8 cellular contexts compared by ENCODE assay signal in genomic region chr3:10198761-10199688, GRCh38. TPM values are rescaled to one million over a fixed set of nuclear protein-coding genes. Genes with fewer than 3 reads are reported as not detected.
DNase-seq lines count a peak whose midpoint lies in the region; ATAC-seq and TF ChIP-seq lines count a peak whose summit lies in the region.

No MANE protein-coding gene starts in this region.

- peaks cover 6 to 32% (median 21%) of the 10 kb centered on the region in 4 donors for H3K4me1 ChIP-seq in liver (ENCODE audit: control insufficient read depth in 4 of 4, insufficient read depth in 4 of 4, low read length in 3 of 4)

- H3K27ac ChIP-seq in liver (ENCODE audit: low read depth in 1 of 2, low read length in 2 of 2) = peak overlapping the region; percentile 14 to 41

- H3K27me3 ChIP-seq in liver (ENCODE audit: control insufficient read depth in 4 of 4, insufficient read depth in 4 of 4, low read length in 3 of 4) = no peaks in the 10 kb centered on the region

- WGBS in liver = 80% methylated on average over 13 of the region's 13 CpGs

- DNase-seq in RPMI8226 (peak; percentile 58), medulla oblongata (ENCODE audit: extremely low spot score) (no peak), NCI-H2196 (lab: John Stamatoyannopoulos, UW; ENCODE audit: unreplicated experiment) (no peak)
- DNase-seq in activated naive CD4-positive, alpha-beta T cell treated with Interleukin-2 at 50 U/mL for 16 hours = peak; percentile 63
- peak; percentile 59 to 65 for DNase-seq in stimulated activated CD8-positive, alpha-beta memory T cell treated with anti-CD3 and anti-CD28 coated beads, Interleukin-7, amount 100 ng/mL, for 4 hours (ENCODE audit: low read depth in 2 of 2)

- H3K9ac ChIP-seq in liver (ENCODE audit: low read depth in 1 of 2, low read length in 2 of 2) = no peak overlapping the region

- H3K9me3 ChIP-seq in liver (ENCODE audit: control insufficient read depth in 4 of 4, low read length in 3 of 4) = no peaks in the 10 kb centered on the region

- TF ChIP-seq RAD21 in liver (IDR thresholded peaks at IDR 0.05) = no peak

- ATAC-seq in GM18520 (IDR thresholded peaks at IDR 0.05; ENCODE audit: unreplicated experiment) = peak; percentile 74
- peak; percentile 66 for ATAC-seq in HG02840 (IDR thresholded peaks at IDR 0.05; ENCODE audit: low FRiP score, unreplicated experiment)

- peaks cover 0 to 7% (median 3%) of the 10 kb centered on the region in 4 donors for H3K36me3 ChIP-seq in liver (ENCODE audit: control insufficient read depth in 4 of 4, insufficient read depth in 3 of 4, low read depth in 1 of 4, low read length in 3 of 4)

- H3K4me3 ChIP-seq in liver (ENCODE audit: low read depth in 1 of 3, low read length in 3 of 3) = no peak overlapping the region

- no peak for TF ChIP-seq CTCF in liver (IDR thresholded peaks at IDR 0.05; ENCODE audit: low read depth, low read length, missing input control)

TF ChIP-seq in liver, 16 proteins besides CTCF, POLR2A, EP300 and RAD21:
- TF ChIP-seq ATF3 (IDR thresholded peaks at IDR 0.05) (no peak), YY1 (IDR thresholded peaks at IDR 0.05) (no peak), RXRA (IDR thresholded peaks at IDR 0.05) (no peak), TAF1 (conservative IDR thresholded peaks at IDR 0.05) (no peak)
TF ChIP-seq in liver: peak in this region for 0.

RNA-seq across cellular contexts. Expression of gene IRAK2, which starts 34.3 kb away (rescaled TPM):
- total RNA-seq in liver = 1 to 10 TPM; 7.1 to 9.3 TPM
- polyA plus RNA-seq in liver = 1 to 10 TPM; 2.7 to 4.6 TPM

RNA-seq across cellular contexts. Expression of gene TATDN2, which starts 49.2 kb away (rescaled TPM):
- 10 to 100 TPM in 1 of 2 donors, 1 to 10 TPM in 1; 9.8 to 14.2 TPM for total RNA-seq in liver
- 1 to 10 TPM; 3.7 to 8.3 TPM for polyA plus RNA-seq in liver

RNA-seq across cellular contexts. Expression of gene VHL, which starts 57.4 kb away (rescaled TPM):
- 10 to 100 TPM; 28.3 to 33.6 TPM for total RNA-seq in liver
- 1 to 10 TPM; 5.6 to 8.3 TPM for polyA plus RNA-seq in liver

Comparison
In these comparisons a context has a peak if more than half of its experiments do, and no peak if none do; other contexts are left out.
1. DNase-seq: peak in RPMI8226 (single experiment), activated naive CD4-positive, alpha-beta T cell treated with Interleukin-2 at 50 U/mL for 16 hours (single experiment) and stimulated activated CD8-positive, alpha-beta memory T cell treated with anti-CD3 and anti-CD28 coated beads, Interleukin-7, amount 100 ng/mL, for 4 hours (2 of 2); none in medulla oblongata (single experiment) and NCI-H2196 (single experiment).